ENCODE assay signal across 9 cellular contexts in the genomic region with DNA sequence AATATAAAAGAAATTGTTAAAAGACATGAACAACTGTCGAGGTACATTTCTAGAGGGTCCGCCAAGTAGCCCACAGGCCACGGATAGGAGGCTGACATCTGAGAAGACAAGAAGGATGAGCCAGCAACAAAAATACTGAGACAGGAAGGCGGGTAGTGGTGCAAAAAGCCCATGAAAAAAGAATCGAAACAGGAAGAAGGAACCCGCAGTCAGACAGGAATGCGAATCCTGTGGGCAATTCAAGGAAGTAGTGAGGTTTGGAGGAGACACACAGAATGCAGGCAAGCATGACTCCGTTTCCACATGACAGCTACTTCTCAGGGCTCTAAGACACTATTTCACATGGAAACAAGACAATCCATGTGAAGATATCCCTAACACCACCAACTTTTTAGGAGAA.
A peak's percentile ranks its signal among the peaks of the same experiment; 100 is the strongest.
DNase-seq lines count a peak whose midpoint lies in the region; ATAC-seq and TF ChIP-seq lines count a peak whose summit lies in the region.
"Had no signal": no experiment of that assay in that cellular context is flagged by ENCODE, and none has a peak within 500 bp of the region (broad histone marks: within the 10 kb centered on the region; RNA-seq: fewer than 3 reads in every experiment).

No MANE protein-coding gene starts in this region.

- 68% methylated on average over 8 of the region's 8 CpGs for WGBS in esophagus muscularis mucosa

- no peaks in the 10 kb centered on the region for H3K36me3 Mint-ChIP-seq in activated naive CD8-positive, alpha-beta T cell treated with anti-CD3 and anti-CD28 coated beads, Interleukin-2, amount 10 ng/mL, durations not matched to agents 7 days and 5 days
- H3K36me3 Mint-ChIP-seq in activated naive CD8-positive, alpha-beta T cell treated with anti-CD3 and anti-CD28 coated beads, Interleukin-2, amount 50 U/mL, for 24 hours (ENCODE audit: low read depth) = no peaks in the 10 kb centered on the region
- H3K36me3 Mint-ChIP-seq in CD4-positive, alpha-beta memory T cell = no peaks in the 10 kb centered on the region

- H3K36me3 ChIP-seq in esophagus muscularis mucosa (no peaks in the 10 kb centered on the region), skeletal muscle satellite cell (ENCODE audit: insufficient read depth, low read length) (no peaks in the 10 kb centered on the region)
- H3K36me3 ChIP-seq in CD4-positive, alpha-beta memory T cell (ENCODE audit: insufficient read depth, low read length) = no peaks in the 10 kb centered on the region

- POLR2A ChIA-PET in activated naive CD8-positive, alpha-beta T cell treated with anti-CD3 and anti-CD28 coated beads, Interleukin-2, amount 10 ng/mL, durations not matched to agents 7 days and 5 days (lab: Charles Lee) = no interaction called here
- POLR2A ChIA-PET in CD4-positive, alpha-beta memory T cell (lab: Charles Lee; ENCODE audit: partially characterized antibody) = no interaction called here

- TF ChIP-seq POLR2A in esophagus muscularis mucosa (IDR thresholded peaks at IDR 0.05; ENCODE audit: low read depth) = no peak

- H3K9me3 ChIP-seq in esophagus muscularis mucosa = no peaks in the 10 kb centered on the region
- H3K9me3 ChIP-seq in skeletal muscle satellite cell (replicated peaks; ENCODE audit: low read length) = no peaks in the 10 kb centered on the region
- no peaks in the 10 kb centered on the region for H3K9me3 ChIP-seq in CD4-positive, alpha-beta memory T cell (ENCODE audit: control insufficient read depth in 1 of 2, low read length in 2 of 2)

- no peaks in the 10 kb centered on the region for H3K27me3 ChIP-seq in esophagus muscularis mucosa
- no peaks in the 10 kb centered on the region for H3K27me3 ChIP-seq in skeletal muscle satellite cell (ENCODE audit: control insufficient read depth, insufficient read depth, low read length)
- H3K27me3 ChIP-seq in CD4-positive, alpha-beta memory T cell (ENCODE audit: insufficient read depth, low read length) = no peaks in the 10 kb centered on the region

- no peaks in the 10 kb centered on the region for H3K9me3 Mint-ChIP-seq in activated naive CD8-positive, alpha-beta T cell treated with anti-CD3 and anti-CD28 coated beads, Interleukin-2, amount 10 ng/mL, durations not matched to agents 7 days and 5 days
- no peaks in the 10 kb centered on the region for H3K9me3 Mint-ChIP-seq in activated naive CD8-positive, alpha-beta T cell treated with anti-CD3 and anti-CD28 coated beads, Interleukin-2, amount 50 U/mL, for 24 hours
- H3K9me3 Mint-ChIP-seq in CD4-positive, alpha-beta memory T cell = peaks cover 0 to 2% (median 0%) of the 10 kb centered on the region in 8 donors

- peaks cover 11% of the 10 kb centered on the region for H3K4me1 Mint-ChIP-seq in activated naive CD8-positive, alpha-beta T cell treated with anti-CD3 and anti-CD28 coated beads, Interleukin-2, amount 10 ng/mL, durations not matched to agents 7 days and 5 days
- H3K4me1 Mint-ChIP-seq in activated naive CD8-positive, alpha-beta T cell treated with anti-CD3 and anti-CD28 coated beads, Interleukin-2, amount 50 U/mL, for 24 hours = peaks cover 18% of the 10 kb centered on the region
- peaks cover 0 to 8% (median 3%) of the 10 kb centered on the region in 4 donors for H3K4me1 Mint-ChIP-seq in CD4-positive, alpha-beta memory T cell

- CTCF ChIA-PET in CD4-positive, alpha-beta memory T cell (lab: Charles Lee; ENCODE audit: partially characterized antibody) = no interaction called here

- no peak for DNase-seq in activated naive CD8-positive, alpha-beta T cell treated with anti-CD3 and anti-CD28 coated beads, Interleukin-2, amount 10 ng/mL, durations not matched to agents 7 days and 5 days
- no peak for DNase-seq in activated naive CD8-positive, alpha-beta T cell treated with anti-CD3 and anti-CD28 coated beads, Interleukin-2, amount 50 U/mL, for 24 hours
- peak; percentile 6 for DNase-seq in LHCN-M2 (ENCODE audit: low read depth)
- DNase-seq in esophagus muscularis mucosa (ENCODE audit: extremely low spot score) = no peak
- no peak for DNase-seq in CD4-positive, alpha-beta memory T cell
- DNase-seq in activated naive CD4-positive, alpha-beta T cell treated with anti-CD3 and anti-CD28 coated beads, Interleukin-2, amount 50 U/mL, for 16 hours = no peak
- DNase-seq in iPS-NIHi11 (ENCODE audit: low spot score) = no peak

- H3K27ac Mint-ChIP-seq in activated naive CD8-positive, alpha-beta T cell treated with anti-CD3 and anti-CD28 coated beads, Interleukin-2, amount 10 ng/mL, durations not matched to agents 7 days and 5 days = no peak overlapping the region
- H3K27ac Mint-ChIP-seq in activated naive CD8-positive, alpha-beta T cell treated with anti-CD3 and anti-CD28 coated beads, Interleukin-2, amount 50 U/mL, for 24 hours = no peak overlapping the region
- peak overlapping the region in 1 of 7 donors; percentile 57 for H3K27ac Mint-ChIP-seq in CD4-positive, alpha-beta memory T cell

- no peak overlapping the region for H3K4me3 ChIP-seq in esophagus muscularis mucosa
- H3K4me3 ChIP-seq in skeletal muscle satellite cell (ENCODE audit: low read length) = peak overlapping the region; percentile 37
- H3K4me3 ChIP-seq in CD4-positive, alpha-beta memory T cell (ENCODE audit: low read length in 2 of 2) = no peak overlapping the region

- peaks cover 44% of the 10 kb centered on the region for H3K27me3 Mint-ChIP-seq in activated naive CD8-positive, alpha-beta T cell treated with anti-CD3 and anti-CD28 coated beads, Interleukin-2, amount 10 ng/mL, durations not matched to agents 7 days and 5 days
- H3K27me3 Mint-ChIP-seq in activated naive CD8-positive, alpha-beta T cell treated with anti-CD3 and anti-CD28 coated beads, Interleukin-2, amount 50 U/mL, for 24 hours = peaks cover 20% of the 10 kb centered on the region
- H3K27me3 Mint-ChIP-seq in CD4-positive, alpha-beta memory T cell = peaks cover 5 to 7% of the 10 kb centered on the region in 2 donors

- peak overlapping the region; percentile 72 for H3K9ac ChIP-seq in skeletal muscle satellite cell (ENCODE audit: low read depth, low read length)

- no peak for ATAC-seq in activated naive CD8-positive, alpha-beta T cell treated with anti-CD3 and anti-CD28 coated beads, Interleukin-2, amount 10 ng/mL, durations not matched to agents 7 days and 5 days (ENCODE audit: low read depth)
- ATAC-seq in activated naive CD8-positive, alpha-beta T cell treated with anti-CD3 and anti-CD28 coated beads, Interleukin-2, amount 50 U/mL, for 24 hours = no peak

- no peak for TF ChIP-seq EP300 in esophagus muscularis mucosa (IDR thresholded peaks at IDR 0.05)

- TF ChIP-seq CTCF in esophagus muscularis mucosa (IDR thresholded peaks at IDR 0.05) = no peak

- H3K27ac ChIP-seq in esophagus muscularis mucosa (replicated peaks in 1 of 4) = peak overlapping the region; percentile 2 to 42 (median 34)
- H3K27ac ChIP-seq in CD4-positive, alpha-beta memory T cell (ENCODE audit: low read depth, low read length) = no peak overlapping the region
- H3K27ac ChIP-seq: VCaP had no signal

- H3K4me1 ChIP-seq in esophagus muscularis mucosa (peaks cover 0 to 9% (median 4%) of the 10 kb centered on the region in 4 donors), skeletal muscle satellite cell (ENCODE audit: control insufficient read depth, insufficient read depth, low read length) (peaks cover 43% of the 10 kb centered on the region)
- no peaks in the 10 kb centered on the region for H3K4me1 ChIP-seq in CD4-positive, alpha-beta memory T cell (ENCODE audit: insufficient read depth, low read length)

- H3K4me3 Mint-ChIP-seq in activated naive CD8-positive, alpha-beta T cell treated with anti-CD3 and anti-CD28 coated beads, Interleukin-2, amount 10 ng/mL, durations not matched to agents 7 days and 5 days = peak overlapping the region; percentile 43
- H3K4me3 Mint-ChIP-seq in activated naive CD8-positive, alpha-beta T cell treated with anti-CD3 and anti-CD28 coated beads, Interleukin-2, amount 50 U/mL, for 24 hours = no peak overlapping the region
- H3K4me3 Mint-ChIP-seq in CD4-positive, alpha-beta memory T cell = peak overlapping the region in 1 of 8 donors; percentile 27

- intact Hi-C loops in esophagus muscularis mucosa (cut with DNase I) = no loop called here
- intact Hi-C loops in CD4-positive, alpha-beta memory T cell (cut with micrococcal nuclease) = no loop called here

- H3K4me2 ChIP-seq in skeletal muscle satellite cell (ENCODE audit: low read length) = peak overlapping the region; percentile 71
